ENCODE assay signal across 8 cellular contexts in the genomic region with DNA sequence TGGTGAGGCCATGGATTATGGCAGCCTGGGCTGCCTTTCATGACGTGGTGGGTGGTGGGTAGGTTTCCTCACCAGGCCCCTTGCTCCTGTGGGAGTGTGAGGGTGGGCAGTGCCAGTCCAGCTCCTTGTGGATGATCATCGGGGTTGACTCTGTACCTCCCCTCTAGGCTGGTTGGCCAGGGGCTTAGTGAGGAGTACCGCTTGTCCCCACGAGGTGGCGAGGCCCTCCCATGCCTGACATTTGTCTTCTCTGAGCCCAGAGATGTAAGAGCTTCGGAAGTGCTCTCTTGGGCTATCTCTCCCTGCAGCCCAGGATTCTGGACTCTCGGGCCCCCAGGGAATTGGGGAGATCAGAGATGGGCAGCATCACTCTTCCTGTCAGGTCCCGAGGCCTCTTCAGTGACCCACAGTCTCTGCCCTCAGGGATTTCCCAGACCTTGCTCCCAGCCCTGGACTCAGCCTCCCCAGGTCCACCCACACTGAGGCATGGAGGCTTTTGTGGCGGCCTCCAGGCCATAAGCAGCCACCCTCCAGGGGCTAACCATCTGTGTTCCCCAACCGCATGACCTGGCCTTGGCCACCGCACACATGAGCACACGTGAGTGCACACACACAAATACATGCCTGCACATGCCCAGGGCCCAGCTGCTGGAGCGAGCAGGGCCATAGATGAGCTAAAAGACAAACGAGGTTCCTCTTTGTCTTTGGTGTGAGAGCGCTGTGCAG.
A peak's percentile ranks its signal among the peaks of the same experiment; 100 is the strongest.
DNase-seq lines count a peak whose midpoint lies in the region; ATAC-seq and TF ChIP-seq lines count a peak whose summit lies in the region.

No MANE protein-coding gene starts in this region.

- no peaks in the 10 kb centered on the region for H4K20me1 ChIP-seq in OCI-LY1 (ENCODE audit: insufficient read depth, low read length)

- H3K9ac ChIP-seq in OCI-LY1 (ENCODE audit: low read length): no peak overlapping the region

- H3K9me3 Mint-ChIP-seq in stimulated activated memory B cell treated with anti-CD40 and anti-IgM and Interleukin-4, amounts not matched to agents 10 μg/mL and 1 μg/mL and 100 μg/mL, for 72 hours: no peaks in the 10 kb centered on the region

- H3K36me3 Mint-ChIP-seq in stimulated activated memory B cell treated with anti-CD40 and anti-IgM and Interleukin-4, amounts not matched to agents 10 μg/mL and 1 μg/mL and 100 μg/mL, for 72 hours: no peaks in the 10 kb centered on the region

- H3K9me3 ChIP-seq in OCI-LY1 (ENCODE audit: low read length): no peaks in the 10 kb centered on the region

- H3K36me3 ChIP-seq in OCI-LY1 (ENCODE audit: insufficient read depth, low read length): no peaks in the 10 kb centered on the region

- peak; percentile 21 for DNase-seq in DMS53 treated with DMSO at 0.1 percent for 48 hours (lab: John Stamatoyannopoulos, UW; ENCODE audit: unreplicated experiment)
- DNase-seq in amniotic epithelial cell (ENCODE audit: low read depth): peak; percentile 47
- DNase-seq in iPS-NIHi7 (ENCODE audit: extremely low spot score): peak; percentile 76
- DNase-seq in NK-92 treated with Interleukin-12 subunit alpha and Interleukin-12 subunit beta, amount 100 ng/mL, for 24 hours (lab: John Stamatoyannopoulos, UW): no peak

- no peak overlapping the region for H2AFZ ChIP-seq in OCI-LY1 (ENCODE audit: low read length)

- no peaks in the 10 kb centered on the region for H3F3A ChIP-seq in OCI-LY1 (ENCODE audit: insufficient read depth, low read length)

- H3K4me3 Mint-ChIP-seq in stimulated activated memory B cell treated with anti-CD40 and anti-IgM and Interleukin-4, amounts not matched to agents 10 μg/mL and 1 μg/mL and 100 μg/mL, for 72 hours: no peak overlapping the region

- H3K4me1 Mint-ChIP-seq in stimulated activated memory B cell treated with anti-CD40 and anti-IgM and Interleukin-4, amounts not matched to agents 10 μg/mL and 1 μg/mL and 100 μg/mL, for 72 hours: peaks cover 21% of the 10 kb centered on the region

- no peaks in the 10 kb centered on the region for H3K4me1 ChIP-seq in OCI-LY1 (ENCODE audit: insufficient read depth, low read length, severe bottlenecking)

- peak; percentile 53 for ATAC-seq in GM19324 (IDR thresholded peaks at IDR 0.05; ENCODE audit: low FRiP score, unreplicated experiment)
- ATAC-seq in HG03175 (IDR thresholded peaks at IDR 0.05; ENCODE audit: unreplicated experiment): peak; percentile 68
- peak; percentile 68 for ATAC-seq in stimulated activated memory B cell treated with anti-CD40 and anti-IgM and Interleukin-4, amounts not matched to agents 10 μg/mL and 1 μg/mL and 100 μg/mL, for 72 hours

- no peak overlapping the region for H3K4me3 ChIP-seq in OCI-LY1 (ENCODE audit: low read depth, low read length, poor library complexity, severe bottlenecking)

- no peaks in the 10 kb centered on the region for H3K79me2 ChIP-seq in OCI-LY1 (ENCODE audit: insufficient read depth, low read length)

- no peak overlapping the region for H3K27ac ChIP-seq in OCI-LY1 (ENCODE audit: low read depth, low read length, poor library complexity, severe bottlenecking)

- H3K27me3 ChIP-seq in OCI-LY1 (ENCODE audit: insufficient read depth, low read length): no peaks in the 10 kb centered on the region

- no peaks in the 10 kb centered on the region for H3K9me2 ChIP-seq in OCI-LY1 (ENCODE audit: low read depth, low read length)

- no peak overlapping the region for H3K4me2 ChIP-seq in OCI-LY1 (ENCODE audit: low read length)

- H3K27me3 Mint-ChIP-seq in stimulated activated memory B cell treated with anti-CD40 and anti-IgM and Interleukin-4, amounts not matched to agents 10 μg/mL and 1 μg/mL and 100 μg/mL, for 72 hours: peaks cover 76% of the 10 kb centered on the region

- H3K27ac Mint-ChIP-seq in stimulated activated memory B cell treated with anti-CD40 and anti-IgM and Interleukin-4, amounts not matched to agents 10 μg/mL and 1 μg/mL and 100 μg/mL, for 72 hours: no peak overlapping the region

- peak; percentile 61 for TF ChIP-seq CTCF in OCI-LY1 (IDR thresholded peaks at IDR 0.05; ENCODE audit: low read length)
